In the genomic region with DNA sequence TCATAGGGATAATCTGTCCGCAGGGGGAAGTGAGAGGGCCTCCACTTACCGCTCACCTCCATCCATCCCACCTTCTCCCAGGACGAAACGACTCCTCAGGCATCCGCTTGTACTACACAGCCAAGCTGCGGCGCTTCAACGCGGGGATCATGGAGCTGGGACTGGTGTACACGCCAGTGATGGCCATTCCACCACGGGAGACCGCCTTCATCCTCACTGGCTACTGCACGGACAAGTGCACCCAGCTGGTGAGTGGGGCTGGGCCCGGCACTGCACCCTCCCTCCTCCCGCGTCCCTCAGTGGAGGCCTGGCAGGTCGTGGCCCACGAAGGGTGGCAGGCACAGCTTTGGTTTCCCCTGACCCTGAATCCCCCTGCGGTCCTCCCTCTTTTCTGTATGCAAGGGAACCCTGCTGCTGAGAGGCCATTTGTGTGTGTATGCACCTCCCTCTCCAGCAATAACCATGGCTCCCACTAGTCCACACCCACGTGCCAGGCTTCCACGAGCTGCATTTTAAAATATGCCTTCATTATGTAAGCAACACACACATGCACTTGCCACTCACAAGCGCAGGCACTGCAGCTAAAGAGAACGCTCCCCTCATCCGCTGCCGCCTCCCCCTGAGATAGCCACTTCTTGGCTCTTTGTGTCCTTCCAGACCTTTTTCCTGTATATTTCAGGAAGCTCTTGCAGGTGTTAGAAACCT, we compare ENCODE assay signal across 30 cellular contexts. TPM values are rescaled to one million over a fixed set of nuclear protein-coding genes. Genes with fewer than 3 reads are reported as not detected.
"Had no signal": no experiment of that assay in that cellular context is flagged by ENCODE, and none has a peak within 500 bp of the region (broad histone marks: within the 10 kb centered on the region; RNA-seq: fewer than 3 reads in every experiment).

No MANE protein-coding gene starts in this region.

- H3K9me3 Mint-ChIP-seq: activated B cell treated with CpG ODN at 0.5 μM for 24 hours; activated CD4-positive, alpha-beta T cell treated with anti-CD3 and anti-CD28 coated beads, Interleukin-2, amount 10 ng/mL, durations not matched to agents 24 days and 14 days; activated naive CD4-positive, alpha-beta T cell treated with anti-CD3 and anti-CD28 coated beads, Interleukin-2, amount 50 U/mL, for 24 hours; activated T-cell treated with anti-CD3 and anti-CD28 coated beads, Interleukin-2, amount 50 U/mL, for 24 hours; activated T-helper 1 cell treated with anti-CD3 and anti-CD28 coated beads, Interleukin-12 subunit alpha, Interleukin-12 subunit beta, Interleukin-2, Interleukin-4 antibody, amounts not matched to agents 30 ng/mL and 10 ng/mL and 1 ng/mL, durations not matched to agents 14 hours and 24 hours and 36 hours had no signal

- H3K36me3 Mint-ChIP-seq: activated CD8-positive, alpha-beta memory T cell treated with anti-CD3 and anti-CD28 coated beads, Interleukin-2, amount 10 ng/mL, durations not matched to agents 7 days and 5 days; activated naive CD4-positive, alpha-beta T cell treated with anti-CD3 and anti-CD28 coated beads, Interleukin-2, amount 50 U/mL, for 24 hours had no signal

- H3K27me3 Mint-ChIP-seq: activated naive CD4-positive, alpha-beta T cell treated with anti-CD3 and anti-CD28 coated beads, Interleukin-2, amount 50 U/mL, for 24 hours had no signal

- H3K9me3 ChIP-seq: ascending aorta, body of pancreas, MG63, Peyer's patch had no signal

- H3K36me3 ChIP-seq: ascending aorta, MG63, Peyer's patch had no signal

- H3K27me3 ChIP-seq: ascending aorta, body of pancreas, Peyer's patch had no signal

- H3K27ac ChIP-seq: ascending aorta, body of pancreas, Peyer's patch, RWPE1 had no signal

- H3K4me1 ChIP-seq: ascending aorta, body of pancreas, Peyer's patch had no signal

- H3K4me1 Mint-ChIP-seq: activated B cell treated with CpG ODN at 0.5 μM for 24 hours; activated CD4-positive, alpha-beta T cell treated with anti-CD3 and anti-CD28 coated beads, Interleukin-2, amount 10 ng/mL, durations not matched to agents 24 days and 14 days; activated CD8-positive, alpha-beta memory T cell treated with anti-CD3 and anti-CD28 coated beads, Interleukin-2, amount 10 ng/mL, durations not matched to agents 7 days and 5 days had no signal

- DNase-seq: activated B cell treated with CpG ODN at 0.5 μM for 24 hours; activated CD4-positive, alpha-beta T cell treated with anti-CD3 and anti-CD28 coated beads for 1 hour; activated CD4-positive, alpha-beta T cell treated with anti-CD3 and anti-CD28 coated beads, Interleukin-2, amount 10 ng/mL, durations not matched to agents 24 days and 14 days; activated CD4-positive, alpha-beta T cell treated with anti-CD3 and anti-CD28 coated beads, Interleukin-2, amount 50 U/mL, for 48 hours; activated CD8-positive, alpha-beta memory T cell treated with anti-CD3 and anti-CD28 coated beads, Interleukin-2, amount 10 ng/mL, durations not matched to agents 7 days and 5 days; activated effector memory CD4-positive, alpha-beta T cell treated with Interleukin-2 at 50 U/mL for 16 hours; activated naive CD4-positive, alpha-beta T cell; activated T-cell treated with anti-CD3 and anti-CD28 coated beads, Interleukin-2, amount 50 U/mL, for 24 hours; amniotic stem cell; body of pancreas; MG63; MV-4-11; NCI-H1105; NCI-H1436; NCI-H1694 treated with DMSO at 0.1 percent for 48 hours; NCI-H2029 treated with DMSO at 0.1 percent for 48 hours; NCI-H2171 treated with DMSO at 0.1 percent for 48 hours; NCI-H226; NCI-H510A; NCI-H526 treated with DMSO at 0.1 percent for 48 hours; Peyer's patch; SHP77 treated with DMSO at 0.1 percent for 48 hours; T-helper 17 cell; T-helper 9 cell had no signal

- ATAC-seq: activated CD8-positive, alpha-beta memory T cell treated with anti-CD3 and anti-CD28 coated beads, Interleukin-2, amount 10 ng/mL, durations not matched to agents 7 days and 5 days; body of pancreas; T-helper 17 cell had no signal

- H3K4me3 ChIP-seq: ascending aorta, body of pancreas, MG63, Peyer's patch had no signal

- H3K4me3 Mint-ChIP-seq: activated B cell treated with CpG ODN at 0.5 μM for 24 hours; activated CD4-positive, alpha-beta T cell treated with anti-CD3 and anti-CD28 coated beads, Interleukin-2, amount 10 ng/mL, durations not matched to agents 24 days and 14 days; activated CD8-positive, alpha-beta memory T cell treated with anti-CD3 and anti-CD28 coated beads, Interleukin-2, amount 10 ng/mL, durations not matched to agents 7 days and 5 days; activated naive CD4-positive, alpha-beta T cell treated with anti-CD3 and anti-CD28 coated beads, Interleukin-2, amount 50 U/mL, for 24 hours; activated T-cell treated with anti-CD3 and anti-CD28 coated beads, Interleukin-2, amount 50 U/mL, for 24 hours; activated T-helper 1 cell treated with anti-CD3 and anti-CD28 coated beads, Interleukin-12 subunit alpha, Interleukin-12 subunit beta, Interleukin-2, Interleukin-4 antibody, amounts not matched to agents 30 ng/mL and 10 ng/mL and 1 ng/mL, durations not matched to agents 14 hours and 24 hours and 36 hours; T-helper 17 cell had no signal

- H3K27ac Mint-ChIP-seq: activated B cell treated with CpG ODN at 0.5 μM for 24 hours; activated CD4-positive, alpha-beta T cell treated with anti-CD3 and anti-CD28 coated beads, Interleukin-2, amount 10 ng/mL, durations not matched to agents 24 days and 14 days; activated CD8-positive, alpha-beta memory T cell treated with anti-CD3 and anti-CD28 coated beads, Interleukin-2, amount 10 ng/mL, durations not matched to agents 7 days and 5 days; activated naive CD4-positive, alpha-beta T cell treated with anti-CD3 and anti-CD28 coated beads, Interleukin-2, amount 50 U/mL, for 24 hours; activated T-cell treated with anti-CD3 and anti-CD28 coated beads, Interleukin-2, amount 50 U/mL, for 24 hours; T-helper 17 cell had no signal

RNA-seq across cellular contexts. Expression of gene DBH, which starts 11.8 kb away (rescaled TPM):
- total RNA-seq: activated B cell treated with CpG ODN at 0.5 μM for 24 hours; activated CD4-positive, alpha-beta T cell treated with anti-CD3 and anti-CD28 coated beads, Interleukin-2, amount 10 ng/mL, durations not matched to agents 24 days and 14 days; activated CD8-positive, alpha-beta memory T cell treated with anti-CD3 and anti-CD28 coated beads, Interleukin-2, amount 10 ng/mL, durations not matched to agents 7 days and 5 days; activated T-helper 1 cell treated with anti-CD3 and anti-CD28 coated beads, Interleukin-12 subunit alpha, Interleukin-12 subunit beta, Interleukin-2, Interleukin-4 antibody, amounts not matched to agents 30 ng/mL and 10 ng/mL and 1 ng/mL, durations not matched to agents 14 hours and 24 hours and 36 hours; ascending aorta; body of pancreas; bronchial epithelial cell; Peyer's patch; SK-MEL-5 had no signal

RNA-seq across cellular contexts. Expression of gene FAM163B, which starts 38.7 kb away (rescaled TPM):
- total RNA-seq: activated B cell treated with CpG ODN at 0.5 μM for 24 hours; activated CD4-positive, alpha-beta T cell treated with anti-CD3 and anti-CD28 coated beads, Interleukin-2, amount 10 ng/mL, durations not matched to agents 24 days and 14 days; activated CD8-positive, alpha-beta memory T cell treated with anti-CD3 and anti-CD28 coated beads, Interleukin-2, amount 10 ng/mL, durations not matched to agents 7 days and 5 days; activated T-helper 1 cell treated with anti-CD3 and anti-CD28 coated beads, Interleukin-12 subunit alpha, Interleukin-12 subunit beta, Interleukin-2, Interleukin-4 antibody, amounts not matched to agents 30 ng/mL and 10 ng/mL and 1 ng/mL, durations not matched to agents 14 hours and 24 hours and 36 hours; ascending aorta; bronchial epithelial cell; Peyer's patch; SK-MEL-5; T-helper 17 cell had no signal
